ENCODE assay signal across 20 cellular contexts in the genomic region with DNA sequence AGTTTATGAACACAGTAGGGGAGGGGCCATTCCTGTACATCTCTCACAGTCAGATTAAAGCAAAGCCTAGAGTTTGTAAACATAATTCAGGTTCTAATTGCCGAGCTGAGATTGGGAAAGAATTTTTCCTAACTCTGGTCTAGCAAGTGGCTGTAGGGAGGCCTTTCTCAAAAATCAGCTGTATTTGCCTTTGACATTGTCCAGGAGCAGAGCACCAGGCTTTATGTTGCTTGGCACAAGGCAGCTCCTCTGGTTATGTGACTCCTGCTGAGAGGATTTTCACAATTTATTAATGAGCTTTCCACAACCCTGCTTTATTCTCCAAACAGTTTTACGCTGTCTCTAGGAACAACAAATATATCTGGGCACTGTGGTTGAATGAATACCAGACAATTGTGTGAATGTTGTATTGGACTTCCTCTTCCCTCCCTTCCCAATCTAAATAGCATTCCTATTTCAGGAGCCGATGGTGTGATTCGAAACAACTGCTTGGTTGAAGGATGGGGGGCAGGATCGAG. TPM values are rescaled to one million over a fixed set of nuclear protein-coding genes. Genes with fewer than 3 reads are reported as not detected.
"Had no signal": no experiment of that assay in that cellular context is flagged by ENCODE, and none has a peak within 500 bp of the region (broad histone marks: within the 10 kb centered on the region; RNA-seq: fewer than 3 reads in every experiment).

No MANE protein-coding gene starts in this region.

- H3K9me3 ChIP-seq: gastrocnemius medialis, heart right ventricle, left lung, psoas muscle, thoracic aorta had no signal

- DNase-seq: activated CD4-positive, alpha-beta T cell treated with anti-CD3 and anti-CD28 coated beads for 36 hours; activated CD4-positive, alpha-beta T cell treated with anti-CD3 and anti-CD28 coated beads, Interleukin-2, amount 50 U/mL, for 48 hours; activated naive CD8-positive, alpha-beta T cell treated with anti-CD3 and anti-CD28 coated beads for 36 hours; cerebellar nuclear complex; cortex of kidney; gastrocnemius medialis; heart right ventricle; left lung; psoas muscle; stimulated activated CD4-positive, alpha-beta T cell treated with anti-CD3 and anti-CD28 coated beads, Interleukin-4, amount 100 ng/mL, for 24 hours; WERI-Rb-1 had no signal

- H3K4me3 ChIP-seq: gastrocnemius medialis, heart right ventricle, left lung, neural progenitor cell, psoas muscle, smooth muscle cell, thoracic aorta had no signal

- H3K27ac ChIP-seq: left lung, neural progenitor cell, psoas muscle, thoracic aorta, WERI-Rb-1 had no signal

- ATAC-seq: activated CD4-positive, alpha-beta T cell treated with anti-CD3 and anti-CD28 coated beads for 36 hours; gastrocnemius medialis; left lung; psoas muscle; sciatic nerve; stimulated activated effector memory CD8-positive, alpha-beta T cell treated with anti-CD3 and anti-CD28 coated beads, Interleukin-12 subunit alpha, Interleukin-12 subunit beta, amount 100 ng/mL, for 72 hours had no signal

- H3K27me3 ChIP-seq: gastrocnemius medialis, heart right ventricle, left lung, neural progenitor cell had no signal

- H3K9ac ChIP-seq: neural progenitor cell had no signal

RNA-seq across cellular contexts. Expression of gene REELD1, which starts 23.9 kb away (rescaled TPM):
- total RNA-seq: bronchial epithelial cell, kidney epithelial cell, osteocyte, smooth muscle cell, urinary bladder had no signal
